ENCODE assay signal across 22 cellular contexts in genomic region chr6:11419763-11420453, GRCh38.
DNase-seq lines count a peak whose midpoint lies in the region; ATAC-seq, FAIRE-seq and TF ChIP-seq lines count a peak whose summit lies in the region.
"Had no signal": no experiment of that assay in that cellular context is flagged by ENCODE, and none has a peak within 500 bp of the region (broad histone marks: within the 10 kb centered on the region; RNA-seq: fewer than 3 reads in every experiment).

No MANE protein-coding gene starts in this region.

- no peaks in the 10 kb centered on the region for H3K79me2 ChIP-seq in HepG2 (ENCODE audit: insufficient read depth, low read length)

- no peak overlapping the region for H3K4ac ChIP-seq in neuronal stem cell (ENCODE audit: low read length)

- no TSS peak for BruUV-seq in HepG2 (replicated peaks; lab: Mats Ljungman, UMichigan)

- CTCF ChIA-PET in HepG2 (lab: Yijun Ruan, JAX; ENCODE audit: low intra/inter-chr PET ratio, low total read pairs), result no interaction called here

- H3K4me3 ChIP-seq in right cardiac atrium (ENCODE audit: low read length), result no peak overlapping the region
- H3K4me3 ChIP-seq in bronchial epithelial cell (ENCODE audit: low read depth, low read length), result no peak overlapping the region
- no peak overlapping the region for H3K4me3 ChIP-seq in HepG2 (replicated peaks in 1 of 3; ENCODE audit: insufficient read depth in 1 of 3, low read depth in 2 of 3, low read length in 3 of 3)
- H3K4me3 ChIP-seq in neuronal stem cell (ENCODE audit: low read length in 2 of 2), result no peak overlapping the region
- H3K4me3 ChIP-seq: BLaER1, GM23338, HAP-1 had no signal

- H3K4me2 ChIP-seq in HepG2 (ENCODE audit: low read depth, low read length) (no peak overlapping the region), neuronal stem cell (ENCODE audit: insufficient read depth, low read length, poor library complexity, severe bottlenecking) (no peak overlapping the region)
- H3K4me2 ChIP-seq: BLaER1, GM23338 had no signal

- intact Hi-C loops in right cardiac atrium (cut with DNase I) (no loop called here), Right ventricle myocardium inferior (cut with DNase I) (loop anchor here (5.0 kb wide), 2 partner anchors 53 to 198 kb away; no protein-coding TSS in a partner anchor), HepG2 (cut with micrococcal nuclease; ENCODE audit: unreplicated experiment) (no loop called here)

- H3K27ac ChIP-seq in right cardiac atrium (ENCODE audit: low read length) (no peak overlapping the region), HepG2 (ENCODE audit: extremely low read length, insufficient read depth, low read length) (no peak overlapping the region), neuronal stem cell (replicated peaks; ENCODE audit: low read length) (no peak overlapping the region)
- H3K27ac ChIP-seq: 22Rv1, BLaER1, C4-2B had no signal

- H4K8ac ChIP-seq in neuronal stem cell (ENCODE audit: low read depth, low read length), result no peak overlapping the region

- POLR2A ChIA-PET in HepG2 (lab: Yijun Ruan, JAX), result no interaction called here

- no peak overlapping the region for H3K23ac ChIP-seq in neuronal stem cell (ENCODE audit: low read depth, low read length, poor library complexity)

- H3K79me1 ChIP-seq in neuronal stem cell (ENCODE audit: low read depth, low read length), result no peaks in the 10 kb centered on the region

- H2BK5ac ChIP-seq in neuronal stem cell (ENCODE audit: low read length), result peak overlapping the region; percentile 35

- H2AK5ac ChIP-seq in neuronal stem cell (ENCODE audit: low read depth, low read length), result no peak overlapping the region

- TF ChIP-seq EP300 in HepG2 (IDR thresholded peaks at IDR 0.05; ENCODE audit: low read depth in 2 of 2, low read length in 2 of 2) (no peak), HepG2 (CRISPR knock-in tag; IDR thresholded peaks at IDR 0.05; ENCODE audit: borderline replicate concordance) (no peak)

- no peaks in the 10 kb centered on the region for H4K20me1 ChIP-seq in HepG2 (ENCODE audit: insufficient read depth, low read length)
- H4K20me1 ChIP-seq: BLaER1 had no signal

- no peak for TF ChIP-seq CTCF in bronchial epithelial cell (IDR thresholded peaks at IDR 0.05; ENCODE audit: insufficient read depth, low read length, severe bottlenecking)
- no peak for TF ChIP-seq CTCF in HepG2 (CRISPR knock-in tag; IDR thresholded peaks at IDR 0.05)

- peaks cover 3% of the 10 kb centered on the region for H3K4me1 ChIP-seq in right cardiac atrium (ENCODE audit: control insufficient read depth, insufficient read depth, low read length)
- H3K4me1 ChIP-seq in HepG2 (ENCODE audit: insufficient read depth, low read length), result peaks cover 74% of the 10 kb centered on the region
- no peaks in the 10 kb centered on the region for H3K4me1 ChIP-seq in neuronal stem cell (ENCODE audit: control insufficient read depth in 2 of 2, insufficient read depth in 1 of 2, low read depth in 1 of 2, low read length in 2 of 2)
- H3K4me1 ChIP-seq: BLaER1, HAP-1 had no signal

- H2BK12ac ChIP-seq in neuronal stem cell (ENCODE audit: low read length), result no peak overlapping the region

- DNase-seq in right cardiac atrium, result no peak
- no peak for DNase-seq in Right ventricle myocardium inferior (ENCODE audit: missing footprints)
- no peak for DNase-seq in bronchial epithelial cell (ENCODE audit: low read depth)
- DNase-seq in HepG2 (ENCODE audit: low spot score), result no peak
- no peak for DNase-seq in neuronal stem cell (ENCODE audit: low spot score)
- no peak for DNase-seq in KG1 (lab: John Stamatoyannopoulos, UW)
- DNase-seq: Caco-2; CD4-positive, CD25-positive, alpha-beta regulatory T cell; CD8-positive, alpha-beta T cell; DMS153; DND-41; HFFc6 had no signal

- H2BK15ac ChIP-seq in neuronal stem cell (ENCODE audit: low read length), result peak overlapping the region; percentile 7

- no peaks in the 10 kb centered on the region for H3K9me3 ChIP-seq in right cardiac atrium (ENCODE audit: control insufficient read depth, low read length)
- H3K9me3 ChIP-seq in HepG2 (ENCODE audit: low read length), result no peaks in the 10 kb centered on the region
- peaks cover 4 to 10% of the 10 kb centered on the region in 2 donors for H3K9me3 ChIP-seq in neuronal stem cell (replicated peaks in 1 of 2; ENCODE audit: control insufficient read depth in 2 of 2, insufficient read depth in 1 of 2, low read depth in 1 of 2, low read length in 2 of 2)
- H3K9me3 ChIP-seq: HAP-1 had no signal

- FAIRE-seq in bronchial epithelial cell (lab: Jason Lieb, UNC), result peak; percentile 7
- no peak for FAIRE-seq in HepG2 (lab: Jason Lieb, UNC)
- FAIRE-seq: A204.1, G401.6, H54 had no signal

- H3K36me3 ChIP-seq in bronchial epithelial cell (ENCODE audit: control insufficient read depth, insufficient read depth, low read length) (no peaks in the 10 kb centered on the region), HepG2 (replicated peaks in 1 of 2; ENCODE audit: control insufficient read depth in 1 of 2, insufficient read depth in 2 of 2, low read length in 2 of 2) (no peaks in the 10 kb centered on the region), neuronal stem cell (replicated peaks in 1 of 2; ENCODE audit: control insufficient read depth in 2 of 2, insufficient read depth in 2 of 2, low read length in 2 of 2) (no peaks in the 10 kb centered on the region)
- H3K36me3 ChIP-seq: BLaER1, HAP-1 had no signal

- TF ChIP-seq POLR2A in HepG2 (IDR thresholded peaks at IDR 0.05; ENCODE audit: insufficient read depth in 1 of 2, low read depth in 2 of 2, low read length in 2 of 2), result no peak

- H2AFZ ChIP-seq in HepG2 (ENCODE audit: low read length) (no peak overlapping the region), neuronal stem cell (ENCODE audit: low read length) (no peak overlapping the region)
- H2AFZ ChIP-seq: GM23338 had no signal

- no peak overlapping the region for H4K91ac ChIP-seq in neuronal stem cell (ENCODE audit: low read depth, low read length, poor library complexity)

- no peak for TF ChIP-seq RAD21 in HepG2 (CRISPR knock-in tag; IDR thresholded peaks at IDR 0.05)

- peak overlapping the region; percentile 83 for H2BK120ac ChIP-seq in neuronal stem cell (ENCODE audit: low read depth, low read length)

- in situ Hi-C loops in HepG2 (cut with HindIII; ENCODE audit: extremely low pct_ligation_motif_present, low pct_unique_long_range_greater_than_20kb), result no loop called here

- peak overlapping the region; percentile 32 for H3K14ac ChIP-seq in neuronal stem cell (ENCODE audit: low read length)

- ATAC-seq in right cardiac atrium, result peak; percentile 11 to 33
- ATAC-seq in Right ventricle myocardium inferior, result no peak
- ATAC-seq in HepG2, result no peak; the same call in 2 of the 3 replicates
- ATAC-seq in HG03135 (IDR thresholded peaks at IDR 0.05; ENCODE audit: unreplicated experiment), result no peak
- ATAC-seq in GM18907 (IDR thresholded peaks at IDR 0.05; ENCODE audit: unreplicated experiment), result no peak
- ATAC-seq: CD8-positive, alpha-beta T cell; GM23338 had no signal

- H3K18ac ChIP-seq in neuronal stem cell (ENCODE audit: low read length), result peak overlapping the region; percentile 84

- H3K9ac ChIP-seq in HepG2 (ENCODE audit: insufficient read depth, low read depth, low read length), result no peak overlapping the region
- H3K9ac ChIP-seq in neuronal stem cell (ENCODE audit: low read depth, low read length, poor library complexity), result no peak overlapping the region
- H3K9ac ChIP-seq: BLaER1 had no signal

- H3K27me3 ChIP-seq in right cardiac atrium (ENCODE audit: control insufficient read depth, insufficient read depth) (no peaks in the 10 kb centered on the region), bronchial epithelial cell (ENCODE audit: control insufficient read depth, insufficient read depth, low read length) (no peaks in the 10 kb centered on the region), HepG2 (ENCODE audit: control insufficient read depth in 1 of 2, insufficient read depth in 2 of 2, low read length in 2 of 2) (no peaks in the 10 kb centered on the region), neuronal stem cell (ENCODE audit: control insufficient read depth in 3 of 3, insufficient read depth in 3 of 3, low read depth in 1 of 3, low read length in 3 of 3) (no peaks in the 10 kb centered on the region)
- H3K27me3 ChIP-seq: BLaER1 had no signal

TF ChIP-seq in HepG2, 621 proteins besides CTCF, POLR2A, EP300 and RAD21 (continues in another document):
- peak; percentile 39; the same call in 1 of the 2 replicates for TF ChIP-seq KDM5B (CRISPR knock-in tag; IDR thresholded peaks at IDR 0.05; ENCODE audit: borderline replicate concordance)
- 0 out of 2 replicates have a peak, but pooled peaks have one; percentile 31 for TF ChIP-seq ZNF598 (CRISPR knock-in tag; IDR thresholded peaks at IDR 0.05; ENCODE audit: borderline replicate concordance)
- 0 out of 2 replicates have a peak, but pooled peaks have one; percentile 21 for TF ChIP-seq MXD1 (CRISPR knock-in tag; IDR thresholded peaks at IDR 0.05)
- TF ChIP-seq ZNF883 (CRISPR knock-in tag; IDR thresholded peaks at IDR 0.05; ENCODE audit: not compliant biosample characterization), result peak; percentile 59
- TF ChIP-seq KLF13 (CRISPR knock-in tag; IDR thresholded peaks at IDR 0.05), result 0 out of 2 replicates have a peak, but pooled peaks have one; percentile 16
- peak; percentile 70; the same call in 1 of the 2 replicates for TF ChIP-seq THAP7 (CRISPR knock-in tag; IDR thresholded peaks at IDR 0.05)
- TF ChIP-seq ZNF720 (CRISPR knock-in tag; IDR thresholded peaks at IDR 0.05), result no peak
- no peak for TF ChIP-seq BRD4 (CRISPR knock-in tag; IDR thresholded peaks at IDR 0.05)
- TF ChIP-seq ZNF839 (CRISPR knock-in tag; IDR thresholded peaks at IDR 0.05; ENCODE audit: borderline replicate concordance), result 0 out of 2 replicates have a peak, but pooled peaks have one; percentile 30
- TF ChIP-seq BCL6 (CRISPR knock-in tag; IDR thresholded peaks at IDR 0.05), result no peak

Comparison
In these comparisons a context has a peak if more than half of its experiments do, and no peak if none do; other contexts are left out.
1. ATAC-seq: peak in right cardiac atrium (2 of 2); none in Right ventricle myocardium inferior (single experiment), HepG2 (single experiment), HG03135 (single experiment) and GM18907 (single experiment).